ENCODE assay signal across 14 cellular contexts in the genomic region with DNA sequence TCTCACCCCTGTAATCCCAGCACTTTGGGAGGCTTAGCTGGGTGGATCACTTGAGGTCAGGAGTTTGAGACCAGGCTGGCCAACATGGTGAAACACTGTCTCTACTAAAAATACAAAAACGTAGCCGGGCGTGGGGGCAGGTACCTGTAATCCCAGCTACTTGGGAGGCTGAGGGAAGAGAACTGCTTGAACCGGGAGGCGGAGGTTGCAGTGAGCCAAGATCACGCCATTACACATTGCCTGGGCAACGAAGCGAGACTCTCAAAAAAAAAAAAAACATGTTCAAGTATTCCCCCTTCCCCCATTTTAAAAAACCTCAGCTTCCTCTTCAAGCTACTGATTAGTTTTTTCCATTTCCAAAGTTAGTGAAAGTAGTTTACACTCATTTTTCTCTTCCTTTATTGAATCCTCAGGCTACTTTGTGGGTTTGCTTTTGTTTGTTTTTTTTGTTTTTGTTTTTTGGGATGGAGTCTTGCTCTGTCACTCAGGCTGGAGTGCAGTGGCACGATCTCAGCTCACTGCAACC. TPM values are rescaled to one million over a fixed set of nuclear protein-coding genes. Genes with fewer than 3 reads are reported as not detected.
A peak's percentile ranks its signal among the peaks of the same experiment; 100 is the strongest.
DNase-seq lines count a peak whose midpoint lies in the region; ATAC-seq and TF ChIP-seq lines count a peak whose summit lies in the region.
"Not testable (repeated sequence)": the region's sequence is repeated elsewhere in the genome, so short reads cannot be mapped to it uniquely, and the experiment has no call there.
"Had no signal": no experiment of that assay in that cellular context is flagged by ENCODE, and none has a peak within 500 bp of the region (broad histone marks: within the 10 kb centered on the region; RNA-seq: fewer than 3 reads in every experiment).

No MANE protein-coding gene starts in this region.

- not testable (repeated sequence) for H3K27me3 Mint-ChIP-seq in CD14-positive monocyte (ENCODE audit: low read depth in 3 of 3); activated B cell treated with CpG ODN at 0.5 μM for 24 hours; activated naive CD4-positive, alpha-beta T cell treated with anti-CD3 and anti-CD28 coated beads, Interleukin-2, amount 50 U/mL, for 24 hours; naive B cell; stimulated activated naive B cell treated with anti-CD40 and anti-IgM and Interleukin-4, amounts not matched to agents 10 μg/mL and 1 μg/mL and 100 μg/mL, for 72 hours

- TF ChIP-seq CTCF in CD14-positive monocyte (IDR thresholded peaks at IDR 0.05); GM20000 (IDR thresholded peaks at IDR 0.05; ENCODE audit: extremely low read depth, missing control alignments); activated B cell treated with CpG ODN at 0.5 μM for 24 hours (IDR thresholded peaks at IDR 0.05): not testable (repeated sequence)

- POLR2A ChIA-PET in activated B cell treated with CpG ODN at 0.5 μM for 24 hours (lab: Charles Lee) = interaction anchor here (0.7 to 3.1 kb wide), 17 partner anchors 10 to 233 kb away, joined by 3 to 37 read pairs (median 4); partner anchors contain the start of genes SP1 and TARBP2

- ATAC-seq in activated B cell treated with CpG ODN at 0.5 μM for 24 hours (ENCODE audit: low read depth) (peak; percentile 59), naive B cell (ENCODE audit: low read depth in 2 of 2) (peak; percentile 62 to 70)
- peak; percentile 60 to 63 for ATAC-seq in stimulated activated naive B cell treated with anti-CD40 and anti-IgM and Interleukin-4, amounts not matched to agents 10 μg/mL and 1 μg/mL and 100 μg/mL, for 72 hours (replicated peaks)

- H3K36me3 Mint-ChIP-seq in CD14-positive monocyte (peaks cover 18 to 24% of the 10 kb centered on the region in 2 donors), activated B cell treated with CpG ODN at 0.5 μM for 24 hours (ENCODE audit: low read depth) (peaks cover 18% of the 10 kb centered on the region)
- H3K36me3 Mint-ChIP-seq in activated naive CD4-positive, alpha-beta T cell treated with anti-CD3 and anti-CD28 coated beads, Interleukin-2, amount 50 U/mL, for 24 hours; naive B cell: not testable (repeated sequence)
- H3K36me3 Mint-ChIP-seq in stimulated activated naive B cell treated with anti-CD40 and anti-IgM and Interleukin-4, amounts not matched to agents 10 μg/mL and 1 μg/mL and 100 μg/mL, for 72 hours = peaks cover 8 to 23% of the 10 kb centered on the region in 2 donors

- intact Hi-C loops in CD14-positive monocyte (cut with micrococcal nuclease) = not testable (repeated sequence)
- intact Hi-C loops in activated B cell treated with CpG ODN at 0.5 μM for 24 hours (cut with micrococcal nuclease) = loop anchor here (1.0 kb wide), 2 partner anchors 24 to 65 kb away; partner anchors contain the start of gene PRR13

- H3K27ac Mint-ChIP-seq in CD14-positive monocyte = peak overlapping the region; percentile 84 to 95 (median 86)
- peak overlapping the region; percentile 83 for H3K27ac Mint-ChIP-seq in activated B cell treated with CpG ODN at 0.5 μM for 24 hours
- peak overlapping the region; percentile 86 for H3K27ac Mint-ChIP-seq in activated naive CD4-positive, alpha-beta T cell treated with anti-CD3 and anti-CD28 coated beads, Interleukin-2, amount 50 U/mL, for 24 hours
- peak overlapping the region; percentile 60 to 84 (median 74) for H3K27ac Mint-ChIP-seq in naive B cell
- peak overlapping the region; percentile 96 for H3K27ac Mint-ChIP-seq in stimulated activated naive B cell treated with anti-CD40 and anti-IgM and Interleukin-4, amounts not matched to agents 10 μg/mL and 1 μg/mL and 100 μg/mL, for 72 hours

- peak; percentile 52 for DNase-seq in CD14-positive monocyte (ENCODE audit: low spot score)
- DNase-seq in GM20000 (ENCODE audit: low spot score) = peak; percentile 38
- peak; percentile 24 for DNase-seq in NAMALWA (ENCODE audit: low spot score)
- DNase-seq in SIG-M5 treated with dmso at 0.1 percent for 504 hours (lab: John Stamatoyannopoulos, UW; ENCODE audit: unreplicated experiment) = peak; percentile 79
- DNase-seq in activated B cell treated with CpG ODN at 0.5 μM for 24 hours = not testable (repeated sequence)
- peak; percentile 55 for DNase-seq in naive B cell
- DNase-seq in stimulated activated naive B cell treated with anti-CD40 and anti-IgM and Interleukin-4, amounts not matched to agents 10 μg/mL and 1 μg/mL and 100 μg/mL, for 72 hours = peak; percentile 31

- H3K4me3 Mint-ChIP-seq in CD14-positive monocyte (peak overlapping the region; percentile 48 to 86), activated B cell treated with CpG ODN at 0.5 μM for 24 hours (peak overlapping the region; percentile 44), naive B cell (peak overlapping the region; percentile 17 to 80 (median 51))
- peak overlapping the region; percentile 34 for H3K4me3 Mint-ChIP-seq in activated naive CD4-positive, alpha-beta T cell treated with anti-CD3 and anti-CD28 coated beads, Interleukin-2, amount 50 U/mL, for 24 hours
- peak overlapping the region; percentile 17 to 27 for H3K4me3 Mint-ChIP-seq in stimulated activated naive B cell treated with anti-CD40 and anti-IgM and Interleukin-4, amounts not matched to agents 10 μg/mL and 1 μg/mL and 100 μg/mL, for 72 hours

- H3K9me3 Mint-ChIP-seq in CD14-positive monocyte; activated B cell treated with CpG ODN at 0.5 μM for 24 hours; activated naive CD4-positive, alpha-beta T cell treated with anti-CD3 and anti-CD28 coated beads, Interleukin-2, amount 50 U/mL, for 24 hours; naive B cell; stimulated activated naive B cell treated with anti-CD40 and anti-IgM and Interleukin-4, amounts not matched to agents 10 μg/mL and 1 μg/mL and 100 μg/mL, for 72 hours: not testable (repeated sequence)

- CTCF ChIA-PET in activated B cell treated with CpG ODN at 0.5 μM for 24 hours (lab: Charles Lee) = interaction anchor here (0.6 to 3.7 kb wide), 7 partner anchors 36 to 1019 kb away, joined by 3 to 22 read pairs (median 4); no protein-coding TSS in a partner anchor

- H3K4me1 Mint-ChIP-seq in CD14-positive monocyte = peaks cover 50% of the 10 kb centered on the region
- H3K4me1 Mint-ChIP-seq in activated B cell treated with CpG ODN at 0.5 μM for 24 hours = peaks cover 64% of the 10 kb centered on the region
- peaks cover 70% of the 10 kb centered on the region for H3K4me1 Mint-ChIP-seq in activated naive CD4-positive, alpha-beta T cell treated with anti-CD3 and anti-CD28 coated beads, Interleukin-2, amount 50 U/mL, for 24 hours
- H3K4me1 Mint-ChIP-seq in naive B cell = peaks cover 45 to 73% (median 65%) of the 10 kb centered on the region in 3 donors
- H3K4me1 Mint-ChIP-seq in stimulated activated naive B cell treated with anti-CD40 and anti-IgM and Interleukin-4, amounts not matched to agents 10 μg/mL and 1 μg/mL and 100 μg/mL, for 72 hours = peaks cover 43 to 88% of the 10 kb centered on the region in 2 donors

RNA-seq across cellular contexts. Expression of gene AMHR2, which starts 6.3 kb away (rescaled TPM):
- polyA plus RNA-seq in CD14-positive monocyte = not detected
- total RNA-seq in activated B cell treated with CpG ODN at 0.5 μM for 24 hours = not detected in 2 replicates
- polyA plus RNA-seq in naive B cell (ENCODE audit: low read depth in 6 of 6) = not detected
- total RNA-seq: activated CD4-positive, alpha-beta memory T cell treated with anti-CD3 and anti-CD28 coated beads, Interleukin-2, amount 10 ng/mL, durations not matched to agents 7 days and 5 days; bronchial epithelial cell; Daoy; fibroblast of villous mesenchyme; lung microvascular endothelial cell; pulmonary artery endothelial cell had no signal

RNA-seq across cellular contexts. Expression of gene PRR13, which starts 24.2 kb away (rescaled TPM):
- polyA plus RNA-seq in CD14-positive monocyte (100 to 1,000 TPM; 591 to 670 TPM), naive B cell (ENCODE audit: low read depth in 6 of 6) (1,000 to 10,000 TPM in 1 of 6 donors, 100 to 1,000 TPM in 5; 660 to 1,169 (median 730) TPM)
- total RNA-seq in activated B cell treated with CpG ODN at 0.5 μM for 24 hours = 266 and 288 TPM in 2 replicates

RNA-seq across cellular contexts. Expression of gene PCBP2, which starts 34.5 kb away (rescaled TPM):
- polyA plus RNA-seq in CD14-positive monocyte = 10 to 100 TPM; 79.6 to 81.9 TPM
- total RNA-seq in activated B cell treated with CpG ODN at 0.5 μM for 24 hours = 841 and 853 TPM in 2 replicates
- 100 to 1,000 TPM; 116 to 172 (median 146) TPM for polyA plus RNA-seq in naive B cell (ENCODE audit: low read depth in 6 of 6)

RNA-seq across cellular contexts. Expression of gene SP1, which starts 37.4 kb away (rescaled TPM):
- 10 to 100 TPM; 15.1 to 22.7 TPM for polyA plus RNA-seq in CD14-positive monocyte
- total RNA-seq in activated B cell treated with CpG ODN at 0.5 μM for 24 hours = 99.2 and 102 TPM in 2 replicates
- 10 to 100 TPM in 5 of 6 donors, 1 to 10 TPM in 1; 8.3 to 17.5 (median 12.7) TPM for polyA plus RNA-seq in naive B cell (ENCODE audit: low read depth in 6 of 6)
